33 cellular contexts compared by ENCODE assay signal in genomic region chr2:151292124-151292523, GRCh38.
"Had no signal": no experiment of that assay in that cellular context is flagged by ENCODE, and none has a peak within 500 bp of the region (broad histone marks: within the 10 kb centered on the region; RNA-seq: fewer than 3 reads in every experiment).

No MANE protein-coding gene starts in this region.

- H3K27ac Mint-ChIP-seq: activated B cell treated with CpG ODN at 0.5 μM for 24 hours; activated naive CD4-positive, alpha-beta T cell treated with anti-CD3 and anti-CD28 coated beads for 36 hours; activated naive CD8-positive, alpha-beta T cell treated with anti-CD3 and anti-CD28 coated beads for 36 hours; activated T-cell treated with anti-CD3 and anti-CD28 coated beads, Interleukin-2, amount 50 U/mL, for 72 hours; nephron; progenitor cell of endocrine pancreas; stimulated activated memory B cell treated with anti-CD40 and anti-IgM and Interleukin-4, amounts not matched to agents 10 μg/mL and 1 μg/mL and 100 μg/mL, for 72 hours; stimulated activated naive CD8-positive, alpha-beta T cell treated with anti-CD3 and anti-CD28 coated beads, Interleukin-15, amount 100 ng/mL, for 72 hours had no signal

- H3K4me3 Mint-ChIP-seq: activated B cell treated with CpG ODN at 0.5 μM for 24 hours; activated naive CD4-positive, alpha-beta T cell treated with anti-CD3 and anti-CD28 coated beads for 36 hours; activated naive CD8-positive, alpha-beta T cell treated with anti-CD3 and anti-CD28 coated beads for 36 hours; activated T-cell treated with anti-CD3 and anti-CD28 coated beads, Interleukin-2, amount 50 U/mL, for 72 hours; nephron; stimulated activated memory B cell treated with anti-CD40 and anti-IgM and Interleukin-4, amounts not matched to agents 10 μg/mL and 1 μg/mL and 100 μg/mL, for 72 hours; stimulated activated naive CD8-positive, alpha-beta T cell treated with anti-CD3 and anti-CD28 coated beads, Interleukin-15, amount 100 ng/mL, for 72 hours had no signal

- ATAC-seq: activated T-cell treated with anti-CD3 and anti-CD28 coated beads, Interleukin-2, amount 50 U/mL, for 72 hours; body of pancreas; heart right ventricle; left lung; mucosa of descending colon; sciatic nerve; stimulated activated memory B cell treated with anti-CD40 and anti-IgM and Interleukin-4, amounts not matched to agents 10 μg/mL and 1 μg/mL and 100 μg/mL, for 72 hours; stimulated activated naive CD8-positive, alpha-beta T cell treated with anti-CD3 and anti-CD28 coated beads, Interleukin-15, amount 100 ng/mL, for 72 hours had no signal

- H3K27me3 Mint-ChIP-seq: activated B cell treated with CpG ODN at 0.5 μM for 24 hours; activated naive CD8-positive, alpha-beta T cell treated with anti-CD3 and anti-CD28 coated beads for 36 hours; stimulated activated memory B cell treated with anti-CD40 and anti-IgM and Interleukin-4, amounts not matched to agents 10 μg/mL and 1 μg/mL and 100 μg/mL, for 72 hours had no signal

- DNase-seq: activated B cell treated with CpG ODN at 0.5 μM for 24 hours; activated effector memory CD4-positive, alpha-beta T cell treated with Interleukin-2 at 50 U/mL for 16 hours; activated naive CD4-positive, alpha-beta T cell treated with anti-CD3 and anti-CD28 coated beads for 36 hours; activated naive CD8-positive, alpha-beta T cell treated with anti-CD3 and anti-CD28 coated beads for 36 hours; activated T-cell treated with anti-CD3 and anti-CD28 coated beads for 4 hours; activated T-cell treated with anti-CD3 and anti-CD28 coated beads, Interleukin-2, amount 50 U/mL, for 72 hours; adrenal gland; aorta; body of pancreas; dermis blood vessel endothelial cell; effector CD4-positive, alpha-beta T cell; esophagus squamous epithelium; foreskin melanocyte; heart right ventricle; kidney glomerular epithelial cell; left lung; mucosa of descending colon; ovary; stimulated activated CD4-positive, alpha-beta T cell treated with anti-CD3 and anti-CD28 coated beads, Interleukin-1b, Interleukin-23, amount 100 ng/mL, for 48 hours; stimulated activated CD4-positive, alpha-beta T cell treated with anti-CD3 and anti-CD28 coated beads, Interleukin-4, amount 100 ng/mL, for 4 hours; stimulated activated CD8-positive, alpha-beta memory T cell treated with anti-CD3 and anti-CD28 coated beads, Interleukin-4, amount 100 ng/mL, for 48 hours; stimulated activated naive CD8-positive, alpha-beta T cell treated with anti-CD3 and anti-CD28 coated beads, Interleukin-15, amount 100 ng/mL, for 72 hours; T-helper 9 cell; thyroid gland; upper lobe of left lung had no signal

- H3K9me3 Mint-ChIP-seq: activated B cell treated with CpG ODN at 0.5 μM for 24 hours; activated naive CD4-positive, alpha-beta T cell treated with anti-CD3 and anti-CD28 coated beads for 36 hours; activated naive CD8-positive, alpha-beta T cell treated with anti-CD3 and anti-CD28 coated beads for 36 hours; activated T-cell treated with anti-CD3 and anti-CD28 coated beads, Interleukin-2, amount 50 U/mL, for 72 hours had no signal

- H3K27ac ChIP-seq: adrenal gland, body of pancreas, esophagus squamous epithelium, heart right ventricle, ovary, skin epidermis, thyroid gland, upper lobe of left lung, vagina had no signal

- H3K36me3 ChIP-seq: adrenal gland, esophagus squamous epithelium, heart right ventricle, left lung, ovary, thyroid gland, upper lobe of left lung, vagina had no signal

- FAIRE-seq: colon, TTC549 had no signal

- H3K4me3 ChIP-seq: adrenal gland, body of pancreas, esophagus squamous epithelium, heart right ventricle, left lung, mucosa of descending colon, ovary, skin epidermis, thyroid gland, upper lobe of left lung, vagina had no signal

- H3K27me3 ChIP-seq: adrenal gland, body of pancreas, esophagus squamous epithelium, heart right ventricle, left lung, ovary, thyroid gland, upper lobe of left lung, vagina had no signal

- H3K9me3 ChIP-seq: adrenal gland, body of pancreas, esophagus squamous epithelium, heart right ventricle, left lung, mucosa of descending colon, ovary, thyroid gland, upper lobe of left lung, vagina had no signal
